10 cellular contexts compared by ENCODE assay signal in the genomic region with DNA sequence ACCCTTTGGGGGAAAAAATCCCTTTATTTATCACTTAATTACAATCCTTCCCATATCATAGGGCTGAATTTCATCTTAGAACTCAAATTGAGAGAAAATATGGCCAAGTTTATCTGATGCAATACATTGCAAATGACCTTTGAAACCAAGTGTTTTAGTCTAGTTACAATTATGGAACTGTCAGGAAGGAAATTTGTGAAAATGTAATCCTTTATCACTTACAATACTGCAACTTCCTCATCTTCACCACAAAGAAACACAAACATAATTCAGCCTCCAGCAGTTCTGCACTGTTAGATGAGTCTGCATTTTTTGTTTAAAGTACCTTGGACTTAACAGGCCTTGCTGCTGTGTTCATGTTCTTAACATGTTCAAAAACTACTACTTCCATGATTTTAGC. TPM values are rescaled to one million over a fixed set of nuclear protein-coding genes. Genes with fewer than 3 reads are reported as not detected.
DNase-seq lines count a peak whose midpoint lies in the region; ATAC-seq lines count a peak whose summit lies in the region.
"Had no signal": no experiment of that assay in that cellular context is flagged by ENCODE, and none has a peak within 500 bp of the region (broad histone marks: within the 10 kb centered on the region; RNA-seq: fewer than 3 reads in every experiment).

No MANE protein-coding gene starts in this region.

- intact Hi-C loops in activated T-helper 2 cell treated with anti-CD3 and anti-CD28 coated beads, Interferon-gamma antibody, Interleukin-2, Interleukin-4, amounts not matched to agents 10 μg/mL and 5 μg/mL and 100 μg/mL, durations not matched to agents 14 hours and 24 hours and 36 hours (cut with micrococcal nuclease): loop anchor here (10.0 kb wide), 1 partner anchor 841 kb away; a partner anchor contains a TSS
- intact Hi-C loops in Right ventricle myocardium superior (cut with DNase I) (no loop called here), Right ventricle myocardium inferior (cut with DNase I) (no loop called here)

- peaks cover 11% of the 10 kb centered on the region for H3K79me1 ChIP-seq in mesenchymal stem cell (replicated peaks; ENCODE audit: low read length, poor library complexity, severe bottlenecking)

- H3K27me3 ChIP-seq in mesenchymal stem cell (ENCODE audit: control insufficient read depth in 1 of 2, insufficient read depth in 1 of 2, low read length in 2 of 2): no peaks in the 10 kb centered on the region

- no peak overlapping the region for H4K8ac ChIP-seq in mesenchymal stem cell (ENCODE audit: low read length)

- H3K36me3 Mint-ChIP-seq in activated T-helper 2 cell treated with anti-CD3 and anti-CD28 coated beads, Interferon-gamma antibody, Interleukin-2, Interleukin-4, amounts not matched to agents 10 μg/mL and 5 μg/mL and 100 μg/mL, durations not matched to agents 14 hours and 24 hours and 36 hours (ENCODE audit: low read depth): peaks cover 5% of the 10 kb centered on the region

- in situ Hi-C loops in KBM-7 (cut with MboI; ENCODE audit: low pct_unique_long_range_greater_than_20kb, low sequenced_read_pairs): loop anchor here (25.0 kb wide), 1 partner anchor 191 kb away; no protein-coding TSS in a partner anchor

- no peak overlapping the region for H2BK15ac ChIP-seq in mesenchymal stem cell (ENCODE audit: low read depth, poor library complexity, severe bottlenecking)

- H3K14ac ChIP-seq in mesenchymal stem cell (ENCODE audit: low read length in 2 of 2): no peak overlapping the region

- H3K9me3 Mint-ChIP-seq in activated T-helper 2 cell treated with anti-CD3 and anti-CD28 coated beads, Interferon-gamma antibody, Interleukin-2, Interleukin-4, amounts not matched to agents 10 μg/mL and 5 μg/mL and 100 μg/mL, durations not matched to agents 14 hours and 24 hours and 36 hours: no peaks in the 10 kb centered on the region

- no peak overlapping the region for H2AFZ ChIP-seq in mesenchymal stem cell (ENCODE audit: low read depth, low read length)

- DNase-seq in DMS53 treated with DMSO at 0.1 percent for 48 hours (lab: John Stamatoyannopoulos, UW; ENCODE audit: unreplicated experiment) (peak; percentile 15), KBM-7 (peak; percentile 94), mesenchymal stem cell (peak; percentile 65), Right ventricle myocardium superior (no peak), Right ventricle myocardium inferior (ENCODE audit: missing footprints) (no peak)
- DNase-seq in activated T-helper 2 cell treated with anti-CD3 and anti-CD28 coated beads, Interferon-gamma antibody, Interleukin-2, Interleukin-4, amounts not matched to agents 10 μg/mL and 5 μg/mL and 100 μg/mL, durations not matched to agents 14 hours and 24 hours and 36 hours (ENCODE audit: low spot score): no peak
- DNase-seq: effector CD8-positive, alpha-beta T cell; NCI-H446 treated with DMSO at 0.1 percent for 48 hours had no signal

- peak overlapping the region; percentile 45 for H3K27ac ChIP-seq in mesenchymal stem cell (ENCODE audit: low read length, poor library complexity, severe bottlenecking)

- H3K9ac ChIP-seq in mesenchymal stem cell (ENCODE audit: low read length): peak overlapping the region; percentile 22

- peaks cover 2% of the 10 kb centered on the region for H3K4me1 ChIP-seq in mesenchymal stem cell (ENCODE audit: control insufficient read depth, insufficient read depth, low read depth, low read length)

- no peaks in the 10 kb centered on the region for H3K27me3 Mint-ChIP-seq in activated T-helper 2 cell treated with anti-CD3 and anti-CD28 coated beads, Interferon-gamma antibody, Interleukin-2, Interleukin-4, amounts not matched to agents 10 μg/mL and 5 μg/mL and 100 μg/mL, durations not matched to agents 14 hours and 24 hours and 36 hours (ENCODE audit: low read depth)

- H3K4me3 Mint-ChIP-seq in activated T-helper 2 cell treated with anti-CD3 and anti-CD28 coated beads, Interferon-gamma antibody, Interleukin-2, Interleukin-4, amounts not matched to agents 10 μg/mL and 5 μg/mL and 100 μg/mL, durations not matched to agents 14 hours and 24 hours and 36 hours (ENCODE audit: low read depth): no peak overlapping the region

- H3K18ac ChIP-seq in mesenchymal stem cell (ENCODE audit: low read depth in 1 of 2, low read length in 2 of 2): no peak overlapping the region

- no peak overlapping the region for H4K91ac ChIP-seq in mesenchymal stem cell (ENCODE audit: low read length)

- H3K36me3 ChIP-seq in mesenchymal stem cell (ENCODE audit: control insufficient read depth in 1 of 2, insufficient read depth in 2 of 2, low read depth in 1 of 2, low read length in 2 of 2): peaks cover 0 to 2% of the 10 kb centered on the region in 2 experiments

- no peak overlapping the region for H3K4me3 ChIP-seq in mesenchymal stem cell (ENCODE audit: insufficient read depth in 1 of 2, low read depth in 1 of 2, low read length in 2 of 2)

- no peak overlapping the region for H2AK5ac ChIP-seq in mesenchymal stem cell (ENCODE audit: low read length, severe bottlenecking)

- H3K27ac Mint-ChIP-seq in activated T-helper 2 cell treated with anti-CD3 and anti-CD28 coated beads, Interferon-gamma antibody, Interleukin-2, Interleukin-4, amounts not matched to agents 10 μg/mL and 5 μg/mL and 100 μg/mL, durations not matched to agents 14 hours and 24 hours and 36 hours: peak overlapping the region; percentile 26

- H2BK120ac ChIP-seq in mesenchymal stem cell (ENCODE audit: low read depth, low read length): no peak overlapping the region

- no peak overlapping the region for H3K23ac ChIP-seq in mesenchymal stem cell (ENCODE audit: low read length in 2 of 2)

- H3K4me1 Mint-ChIP-seq in activated T-helper 2 cell treated with anti-CD3 and anti-CD28 coated beads, Interferon-gamma antibody, Interleukin-2, Interleukin-4, amounts not matched to agents 10 μg/mL and 5 μg/mL and 100 μg/mL, durations not matched to agents 14 hours and 24 hours and 36 hours (ENCODE audit: low read depth): peaks cover 32% of the 10 kb centered on the region

- H2BK12ac ChIP-seq in mesenchymal stem cell (ENCODE audit: low read length in 2 of 2): no peak overlapping the region

- no peak overlapping the region for H3K4me2 ChIP-seq in mesenchymal stem cell (ENCODE audit: low read length, poor library complexity, severe bottlenecking)

- H2BK5ac ChIP-seq in mesenchymal stem cell (ENCODE audit: low read depth, low read length, poor library complexity, severe bottlenecking): no peak overlapping the region

- no peaks in the 10 kb centered on the region for H3K9me3 ChIP-seq in mesenchymal stem cell (ENCODE audit: control insufficient read depth, low read length)

- H3K4ac ChIP-seq in mesenchymal stem cell (ENCODE audit: low read depth in 1 of 2, low read length in 2 of 2): no peak overlapping the region

- ATAC-seq in Right ventricle myocardium superior (ENCODE audit: poor library complexity) (no peak), Right ventricle myocardium inferior (no peak), HG03521 (IDR thresholded peaks at IDR 0.05; ENCODE audit: unreplicated experiment) (no peak), HG03135 (IDR thresholded peaks at IDR 0.05; ENCODE audit: unreplicated experiment) (no peak)

RNA-seq across cellular contexts. Expression of a gene that starts 4.6 kb away (rescaled TPM):
- 8.9 and 9.8 TPM in 2 replicates for total RNA-seq in activated T-helper 2 cell treated with anti-CD3 and anti-CD28 coated beads, Interferon-gamma antibody, Interleukin-2, Interleukin-4, amounts not matched to agents 10 μg/mL and 5 μg/mL and 100 μg/mL, durations not matched to agents 14 hours and 24 hours and 36 hours
- 131 TPM for polyA plus RNA-seq in mesenchymal stem cell (2013, experiment 1 of 2)
- 137 TPM for polyA plus RNA-seq in mesenchymal stem cell (2013, experiment 2 of 2)
- total RNA-seq in Right ventricle myocardium superior (75.5 TPM), Right ventricle myocardium inferior (76.6 TPM)

RNA-seq across cellular contexts. Expression of a gene that starts 4.8 kb away (rescaled TPM):
- not detected in 2 replicates for total RNA-seq in activated T-helper 2 cell treated with anti-CD3 and anti-CD28 coated beads, Interferon-gamma antibody, Interleukin-2, Interleukin-4, amounts not matched to agents 10 μg/mL and 5 μg/mL and 100 μg/mL, durations not matched to agents 14 hours and 24 hours and 36 hours
- polyA plus RNA-seq in mesenchymal stem cell (2013, experiment 1 of 2): 16.7 TPM
- polyA plus RNA-seq in mesenchymal stem cell (2013, experiment 2 of 2): 15.2 TPM
- total RNA-seq in Right ventricle myocardium superior (7.4 TPM), Right ventricle myocardium inferior (6.2 TPM)

Comparison
In these comparisons a context has a peak if more than half of its experiments do, and no peak if none do; other contexts are left out.
1. DNase-seq: peak in DMS53 treated with DMSO at 0.1 percent for 48 hours (single experiment), KBM-7 (single experiment) and mesenchymal stem cell (single experiment); none in activated T-helper 2 cell treated with anti-CD3 and anti-CD28 coated beads, Interferon-gamma antibody, Interleukin-2, Interleukin-4, amounts not matched to agents 10 μg/mL and 5 μg/mL and 100 μg/mL, durations not matched to agents 14 hours and 24 hours and 36 hours (single experiment), Right ventricle myocardium superior (single experiment) and Right ventricle myocardium inferior (single experiment).